17 cellular contexts compared by ENCODE assay signal in the genomic region with DNA sequence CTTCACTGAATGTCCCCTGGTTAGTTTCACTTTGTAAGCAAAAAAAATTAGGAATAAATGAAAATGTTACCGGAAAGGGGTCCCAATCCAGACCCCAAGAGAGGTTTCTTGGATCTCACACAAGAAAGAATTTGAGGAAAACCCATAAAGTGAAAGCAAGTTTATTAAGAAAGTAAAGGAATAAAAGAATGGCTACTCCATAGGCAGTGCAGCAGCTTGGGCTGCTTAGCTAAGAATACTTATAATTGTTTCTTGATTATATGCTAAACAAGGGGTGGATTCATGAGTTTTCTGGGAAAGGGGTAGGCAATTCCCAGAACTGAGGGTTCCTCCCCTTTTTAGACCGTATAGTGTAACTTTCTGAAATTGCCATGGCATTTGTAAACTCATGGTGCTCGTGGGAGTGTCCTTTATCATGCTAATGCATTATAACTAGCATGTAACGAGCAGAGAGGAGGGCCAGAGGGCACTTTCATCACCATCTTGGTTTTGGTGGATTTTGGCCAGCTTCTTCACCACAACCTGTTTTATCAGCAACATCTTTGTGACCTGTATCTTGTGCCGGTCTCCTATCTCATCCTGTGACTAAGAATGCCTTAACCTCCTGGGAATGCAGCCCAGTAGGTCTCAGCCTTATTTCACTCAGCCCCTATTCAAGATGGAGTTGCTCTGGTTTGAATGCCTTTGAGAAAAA. TPM values are rescaled to one million over a fixed set of nuclear protein-coding genes. Genes with fewer than 3 reads are reported as not detected.
DNase-seq lines count a peak whose midpoint lies in the region; ATAC-seq, FAIRE-seq and TF ChIP-seq lines count a peak whose summit lies in the region.
"Had no signal": no experiment of that assay in that cellular context is flagged by ENCODE, and none has a peak within 500 bp of the region (broad histone marks: within the 10 kb centered on the region; RNA-seq: fewer than 3 reads in every experiment).

No MANE protein-coding gene starts in this region.

- H3K79me2 ChIP-seq in PC-9 (ENCODE audit: low read depth) (no peaks in the 10 kb centered on the region), OCI-LY7 (ENCODE audit: insufficient read depth, low read depth, low read length) (no peaks in the 10 kb centered on the region)

- POLR2A ChIA-PET in PC-9 (lab: Charles Lee; ENCODE audit: unreplicated experiment): no interaction called here
- POLR2A ChIA-PET in OCI-LY7 (lab: Charles Lee): interaction anchor here (0.9 kb wide), 1 partner anchor 197 kb away, joined by 4 read pairs; no protein-coding TSS in a partner anchor
- POLR2A ChIA-PET in activated CD4-positive, alpha-beta memory T cell treated with anti-CD3 and anti-CD28 coated beads, Interleukin-2, amount 10 ng/mL, durations not matched to agents 7 days and 5 days (lab: Charles Lee): no interaction called here

- no peaks in the 10 kb centered on the region for H4K20me1 ChIP-seq in PC-9 (ENCODE audit: insufficient read depth)
- H4K20me1 ChIP-seq in OCI-LY7 (ENCODE audit: insufficient read depth, low read length): no peaks in the 10 kb centered on the region

- no peaks in the 10 kb centered on the region for H3K9me3 ChIP-seq in PC-9 (ENCODE audit: insufficient read depth, low read depth)
- H3K9me3 ChIP-seq in OCI-LY7 (ENCODE audit: low read length): no peaks in the 10 kb centered on the region
- H3K9me3 ChIP-seq: lower lobe of right lung, ovary, testis had no signal

- H3K27me3 ChIP-seq in PC-9 (ENCODE audit: insufficient read depth, low read depth) (no peaks in the 10 kb centered on the region), bronchial epithelial cell (ENCODE audit: control insufficient read depth, insufficient read depth, low read length) (no peaks in the 10 kb centered on the region)
- H3K27me3 ChIP-seq: ovary, testis had no signal

- peaks cover 39% of the 10 kb centered on the region for H3K4me1 Mint-ChIP-seq in nephron progenitor cell
- no peaks in the 10 kb centered on the region for H3K4me1 Mint-ChIP-seq in activated CD4-positive, alpha-beta memory T cell treated with anti-CD3 and anti-CD28 coated beads, Interleukin-2, amount 10 ng/mL, durations not matched to agents 7 days and 5 days
- H3K4me1 Mint-ChIP-seq: stimulated activated memory B cell treated with anti-CD40 and anti-IgM and Interleukin-4, amounts not matched to agents 10 μg/mL and 1 μg/mL and 100 μg/mL, for 72 hours had no signal

- H3K4me3 ChIP-seq in PC-9 (no peak overlapping the region), bronchial epithelial cell (ENCODE audit: low read depth, low read length) (no peak overlapping the region), OCI-LY7 (ENCODE audit: low read depth, low read length, poor library complexity, severe bottlenecking) (no peak overlapping the region)
- H3K4me3 ChIP-seq: lower lobe of right lung, ovary, testis had no signal

- no peaks in the 10 kb centered on the region for H3K9me3 Mint-ChIP-seq in nephron progenitor cell
- H3K9me3 Mint-ChIP-seq in activated CD4-positive, alpha-beta memory T cell treated with anti-CD3 and anti-CD28 coated beads, Interleukin-2, amount 10 ng/mL, durations not matched to agents 7 days and 5 days: no peaks in the 10 kb centered on the region
- H3K9me3 Mint-ChIP-seq: CD8-positive, alpha-beta T cell; stimulated activated memory B cell treated with anti-CD40 and anti-IgM and Interleukin-4, amounts not matched to agents 10 μg/mL and 1 μg/mL and 100 μg/mL, for 72 hours; T-helper 2 cell treated with Interferon-gamma antibody and Interleukin-4, amounts not matched to agents 5 μg/mL and 100 μg/mL, for 36 hours had no signal

- FAIRE-seq in bronchial epithelial cell (lab: Jason Lieb, UNC): no peak

- H3K9me2 ChIP-seq in PC-9 (ENCODE audit: insufficient read depth) (no peaks in the 10 kb centered on the region), OCI-LY7 (ENCODE audit: insufficient read depth, low read length) (no peaks in the 10 kb centered on the region)

- no peak for ATAC-seq in GM21723 (IDR thresholded peaks at IDR 0.05; ENCODE audit: unreplicated experiment)
- ATAC-seq: CD8-positive, alpha-beta T cell; lower lobe of right lung; Panc1; stimulated activated memory B cell treated with anti-CD40 and anti-IgM and Interleukin-4, amounts not matched to agents 10 μg/mL and 1 μg/mL and 100 μg/mL, for 72 hours had no signal

- H3K36me3 Mint-ChIP-seq in nephron progenitor cell (ENCODE audit: low read depth): no peaks in the 10 kb centered on the region
- no peaks in the 10 kb centered on the region for H3K36me3 Mint-ChIP-seq in activated CD4-positive, alpha-beta memory T cell treated with anti-CD3 and anti-CD28 coated beads, Interleukin-2, amount 10 ng/mL, durations not matched to agents 7 days and 5 days (ENCODE audit: low read depth)
- H3K36me3 Mint-ChIP-seq: activated naive CD8-positive, alpha-beta T cell; CD8-positive, alpha-beta T cell; stimulated activated memory B cell treated with anti-CD40 and anti-IgM and Interleukin-4, amounts not matched to agents 10 μg/mL and 1 μg/mL and 100 μg/mL, for 72 hours had no signal

- BruUV-seq in PC-9 (replicated peaks; lab: Mats Ljungman, UMichigan) (no TSS peak), OCI-LY7 (replicated peaks; lab: Mats Ljungman, UMichigan) (no TSS peak)

- peak; percentile 71 for DNase-seq in ELR (ENCODE audit: low read depth)
- DNase-seq in PC-9: peak in 1 of 2 experiments; percentile 25
- peak; percentile 25 for DNase-seq in bronchial epithelial cell (ENCODE audit: low read depth)
- DNase-seq in nephron progenitor cell: no peak
- DNase-seq in NCI-H446 (lab: John Stamatoyannopoulos, UW): no peak
- DNase-seq in OCI-LY7 (ENCODE audit: low spot score): no peak
- no peak for DNase-seq in activated CD4-positive, alpha-beta memory T cell treated with anti-CD3 and anti-CD28 coated beads, Interleukin-2, amount 10 ng/mL, durations not matched to agents 7 days and 5 days
- DNase-seq: CD8-positive, alpha-beta T cell; lower lobe of right lung; NCI-H1436 treated with DMSO at 0.1 percent for 48 hours; ovary; testis had no signal

- H3F3A ChIP-seq in PC-9 (ENCODE audit: insufficient read depth, low read depth): no peaks in the 10 kb centered on the region

- H3K27me3 Mint-ChIP-seq in nephron progenitor cell (ENCODE audit: low read depth, poor library complexity): peaks cover 3% of the 10 kb centered on the region
- peaks cover 25% of the 10 kb centered on the region for H3K27me3 Mint-ChIP-seq in activated CD4-positive, alpha-beta memory T cell treated with anti-CD3 and anti-CD28 coated beads, Interleukin-2, amount 10 ng/mL, durations not matched to agents 7 days and 5 days
- H3K27me3 Mint-ChIP-seq: stimulated activated memory B cell treated with anti-CD40 and anti-IgM and Interleukin-4, amounts not matched to agents 10 μg/mL and 1 μg/mL and 100 μg/mL, for 72 hours had no signal

- H3K4me2 ChIP-seq in PC-9 (peak overlapping the region; percentile 0; the same call in 1 of the 2 replicates), OCI-LY7 (ENCODE audit: low read length) (no peak overlapping the region)

- intact Hi-C loops in PC-9 (cut with micrococcal nuclease; ENCODE audit: unreplicated experiment): no loop called here
- intact Hi-C loops in OCI-LY7 (cut with micrococcal nuclease; ENCODE audit: unreplicated experiment): no loop called here

- H3K36me3 ChIP-seq in PC-9 (ENCODE audit: low read depth) (no peaks in the 10 kb centered on the region), bronchial epithelial cell (ENCODE audit: control insufficient read depth, insufficient read depth, low read length) (no peaks in the 10 kb centered on the region), OCI-LY7 (ENCODE audit: insufficient read depth, low read length) (no peaks in the 10 kb centered on the region)
- H3K36me3 ChIP-seq: lower lobe of right lung, ovary had no signal

- peaks cover 12% of the 10 kb centered on the region for H3K4me1 ChIP-seq in PC-9 (replicated peaks; ENCODE audit: insufficient read depth)
- H3K4me1 ChIP-seq in OCI-LY7 (ENCODE audit: insufficient read depth, low read length, poor library complexity, severe bottlenecking): no peaks in the 10 kb centered on the region
- H3K4me1 ChIP-seq: lower lobe of right lung, testis had no signal

- H2AFZ ChIP-seq in PC-9 (no peak overlapping the region), OCI-LY7 (ENCODE audit: low read length) (no peak overlapping the region)

- no peak for TF ChIP-seq CTCF in PC-9 (conservative IDR thresholded peaks at IDR 0.05)
- no peak for TF ChIP-seq CTCF in bronchial epithelial cell (IDR thresholded peaks at IDR 0.05; ENCODE audit: insufficient read depth, low read length, severe bottlenecking)
- TF ChIP-seq CTCF in nephron progenitor cell (IDR thresholded peaks at IDR 0.05): no peak
- TF ChIP-seq CTCF in OCI-LY7 (conservative IDR thresholded peaks at IDR 0.05; ENCODE audit: low read length): no peak

- peak overlapping the region; percentile 75 for H3K27ac Mint-ChIP-seq in nephron progenitor cell
- H3K27ac Mint-ChIP-seq in activated CD4-positive, alpha-beta memory T cell treated with anti-CD3 and anti-CD28 coated beads, Interleukin-2, amount 10 ng/mL, durations not matched to agents 7 days and 5 days: no peak overlapping the region
- H3K27ac Mint-ChIP-seq: activated naive CD8-positive, alpha-beta T cell; CD8-positive, alpha-beta T cell; stimulated activated memory B cell treated with anti-CD40 and anti-IgM and Interleukin-4, amounts not matched to agents 10 μg/mL and 1 μg/mL and 100 μg/mL, for 72 hours; T-helper 2 cell treated with Interferon-gamma antibody and Interleukin-4, amounts not matched to agents 5 μg/mL and 100 μg/mL, for 36 hours had no signal

- no peak overlapping the region for H3K27ac ChIP-seq in PC-9
- no peak overlapping the region for H3K27ac ChIP-seq in OCI-LY7 (ENCODE audit: low read depth, low read length, poor library complexity, severe bottlenecking)
- H3K27ac ChIP-seq: lower lobe of right lung, ovary, testis had no signal

- CTCF ChIA-PET in PC-9 (lab: Charles Lee) (no interaction called here), OCI-LY7 (lab: Charles Lee; ENCODE audit: unreplicated experiment) (no interaction called here)
- CTCF ChIA-PET in activated CD4-positive, alpha-beta memory T cell treated with anti-CD3 and anti-CD28 coated beads, Interleukin-2, amount 10 ng/mL, durations not matched to agents 7 days and 5 days (lab: Charles Lee): no interaction called here

- no peak overlapping the region for H3K4me3 Mint-ChIP-seq in nephron progenitor cell
- no peak overlapping the region for H3K4me3 Mint-ChIP-seq in activated CD4-positive, alpha-beta memory T cell treated with anti-CD3 and anti-CD28 coated beads, Interleukin-2, amount 10 ng/mL, durations not matched to agents 7 days and 5 days
- H3K4me3 Mint-ChIP-seq: activated naive CD8-positive, alpha-beta T cell; CD8-positive, alpha-beta T cell; stimulated activated memory B cell treated with anti-CD40 and anti-IgM and Interleukin-4, amounts not matched to agents 10 μg/mL and 1 μg/mL and 100 μg/mL, for 72 hours; T-helper 2 cell treated with Interferon-gamma antibody and Interleukin-4, amounts not matched to agents 5 μg/mL and 100 μg/mL, for 36 hours had no signal

RNA-seq across cellular contexts. Expression of a gene that starts 41.0 kb away (rescaled TPM):
- total RNA-seq in PC-9 (2021) (96.8 and 98.9 TPM in 2 replicates), bronchial epithelial cell (15.9 and 21.3 TPM in 2 replicates), OCI-LY7 (2022) (46.6 and 51.3 TPM in 2 replicates)
- 25.7 and 34.2 TPM in 2 replicates for total RNA-seq in OCI-LY7 (2014; rRNA removed; shearing (Covaris generic))
- 10 to 100 TPM; 28.0 to 31.0 TPM for total RNA-seq in activated CD4-positive, alpha-beta memory T cell treated with anti-CD3 and anti-CD28 coated beads, Interleukin-2, amount 10 ng/mL, durations not matched to agents 7 days and 5 days

Comparison
In these comparisons a context has a peak if more than half of its experiments do, and no peak if none do; other contexts are left out.
1. DNase-seq: peak in ELR (single experiment) and bronchial epithelial cell (single experiment); none in nephron progenitor cell (single experiment), NCI-H446 (0 of 2), OCI-LY7 (single experiment) and activated CD4-positive, alpha-beta memory T cell treated with anti-CD3 and anti-CD28 coated beads, Interleukin-2, amount 10 ng/mL, durations not matched to agents 7 days and 5 days (single experiment).